Comparison of ENCODE assay signal across 27 cellular contexts in the genomic region with DNA sequence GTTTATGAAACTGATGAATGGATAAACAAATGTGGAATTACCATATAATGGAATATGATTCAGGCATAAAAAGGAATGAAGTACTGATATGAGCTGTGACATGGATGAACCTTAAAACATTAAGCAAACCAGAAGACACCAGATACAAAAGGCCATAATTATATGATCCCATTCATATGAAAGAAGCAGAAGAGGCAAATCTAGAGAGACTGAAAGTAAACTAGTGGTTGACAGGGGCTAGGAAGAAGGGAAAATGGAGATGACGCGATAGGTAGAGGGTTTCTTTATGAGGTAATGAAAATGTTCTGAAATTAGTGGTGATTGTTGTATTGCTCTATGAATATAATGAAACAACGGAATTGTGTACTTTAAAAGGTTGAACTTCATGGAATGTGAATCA.
"Had no signal": no experiment of that assay in that cellular context is flagged by ENCODE, and none has a peak within 500 bp of the region (broad histone marks: within the 10 kb centered on the region; RNA-seq: fewer than 3 reads in every experiment).

No MANE protein-coding gene starts in this region.

- H3K27ac ChIP-seq: hepatocyte, left ventricle myocardium inferior, pancreas, prostate gland, stomach, testis, thyroid gland, transverse colon, upper lobe of left lung, vagina had no signal

- H3K4me3 Mint-ChIP-seq: mesothelial cell of epicardium, naive B cell, natural killer cell had no signal

- DNase-seq: islet precursor cell; left ventricle myocardium inferior; mesendoderm; naive B cell; natural killer cell; nucleus accumbens; pancreas; posterior cingulate gyrus; retina; right cardiac atrium; stimulated activated CD4-positive, alpha-beta T cell treated with anti-CD3 and anti-CD28 coated beads, Interleukin-12 subunit alpha, Interleukin-12 subunit beta, amount 100 ng/mL, for 4 hours; stimulated activated CD4-positive, alpha-beta T cell treated with anti-CD3 and anti-CD28 coated beads, Interleukin-15, amount 100 ng/mL, for 24 hours; stimulated activated CD4-positive, alpha-beta T cell treated with anti-CD3 and anti-CD28 coated beads, Interleukin-2, amount 100 ng/mL, for 24 hours; stimulated activated CD4-positive, alpha-beta T cell treated with anti-CD3 and anti-CD28 coated beads, Interleukin-4, amount 100 ng/mL, for 1 hour; stimulated activated naive CD4-positive, alpha-beta T cell; stomach; testis; thyroid gland; transverse colon had no signal

- H3K36me3 Mint-ChIP-seq: naive B cell, natural killer cell had no signal

- H2AFZ ChIP-seq: hepatocyte had no signal

- H3K4me3 ChIP-seq: hepatocyte, left ventricle myocardium inferior, lung, pancreas, prostate gland, skin epidermis, stomach, testis, thyroid gland, transverse colon, upper lobe of left lung, vagina had no signal

- H3K4me2 ChIP-seq: hepatocyte had no signal

- H3K36me3 ChIP-seq: pancreas, prostate gland, thyroid gland, transverse colon, upper lobe of left lung, vagina had no signal

- H3K27ac Mint-ChIP-seq: naive B cell, natural killer cell had no signal

- H3K9me3 Mint-ChIP-seq: mesothelial cell of epicardium, naive B cell, natural killer cell had no signal

- H3K27me3 ChIP-seq: hepatocyte, pancreas, stomach, testis, thyroid gland, transverse colon, upper lobe of left lung, vagina had no signal

- H3K9me3 ChIP-seq: left ventricle myocardium inferior, pancreas, prostate gland, stomach, testis, thyroid gland, transverse colon, upper lobe of left lung, vagina had no signal

- H3K27me3 Mint-ChIP-seq: naive B cell had no signal

- H3K4me1 ChIP-seq: prostate gland, testis had no signal

- ATAC-seq: natural killer cell, pancreas, right cardiac atrium, sciatic nerve had no signal
